In the genomic region with DNA sequence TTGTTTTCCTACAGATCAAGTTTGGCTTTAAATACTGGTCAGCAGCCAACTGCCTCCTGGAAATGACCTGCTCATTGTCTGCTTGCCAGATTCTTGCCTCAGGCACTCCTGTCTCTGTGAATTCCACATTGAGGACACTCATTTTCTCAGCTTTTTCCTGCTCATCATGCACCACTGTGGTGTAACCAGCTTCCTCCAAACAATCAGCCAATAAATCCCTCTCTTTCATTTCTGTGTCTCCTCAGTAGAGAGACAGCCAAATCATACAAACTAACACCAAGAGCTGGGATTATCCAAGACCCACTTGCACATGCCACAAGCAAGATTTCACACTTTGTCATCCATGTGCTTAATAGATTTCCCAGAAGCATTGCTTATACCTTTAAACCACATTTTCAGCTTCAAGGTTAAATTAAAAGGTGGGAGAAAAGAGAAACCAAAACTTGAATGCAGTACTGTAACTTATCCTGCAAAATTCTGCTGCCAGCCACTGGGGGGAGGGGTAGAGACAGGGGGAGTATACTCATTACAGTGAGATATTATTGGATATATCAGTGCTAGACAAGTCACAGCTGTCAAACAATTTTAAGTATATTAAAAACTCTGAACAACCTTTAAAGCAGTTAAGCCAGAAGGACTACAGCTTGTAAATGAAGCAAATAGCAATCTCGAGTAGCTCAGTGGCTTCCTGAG, we compare ENCODE assay signal across 8 cellular contexts.
A peak's percentile ranks its signal among the peaks of the same experiment; 100 is the strongest.
DNase-seq lines count a peak whose midpoint lies in the region; ATAC-seq and TF ChIP-seq lines count a peak whose summit lies in the region.

No MANE protein-coding gene starts in this region.

- peak overlapping the region; percentile 52 for H3K27ac ChIP-seq in hepatocyte
- peak overlapping the region; percentile 6 for H3K27ac ChIP-seq in smooth muscle cell (ENCODE audit: low read depth)

- DNase-seq in BE2C, result peak; percentile 82
- peak; percentile 73 for DNase-seq in NCI-H446 treated with DMSO at 0.1 percent for 48 hours (lab: John Stamatoyannopoulos, UW)
- peak; percentile 64 for DNase-seq in amniotic stem cell (lab: John Stamatoyannopoulos, UW)
- DNase-seq in hepatocyte (ENCODE audit: low spot score), result peak; percentile 58
- DNase-seq in smooth muscle cell (lab: John Stamatoyannopoulos, UW; ENCODE audit: unreplicated experiment), result no peak
- DNase-seq in putamen (ENCODE audit: low spot score), result no peak

- H3K4me3 ChIP-seq in BE2C (ENCODE audit: low read depth, low read length) (peak overlapping the region; percentile 33), hepatocyte (no peak overlapping the region), smooth muscle cell (no peak overlapping the region)

- TF ChIP-seq CTCF in BE2C (IDR thresholded peaks at IDR 0.05; ENCODE audit: low read depth, low read length), result peak; percentile 37
- peak; percentile 29 for TF ChIP-seq CTCF in hepatocyte (IDR thresholded peaks at IDR 0.05; ENCODE audit: poor library complexity)
- TF ChIP-seq CTCF in smooth muscle cell (IDR thresholded peaks at IDR 0.05; ENCODE audit: borderline replicate concordance, insufficient read depth, poor library complexity, severe bottlenecking), result no peak

- no peak overlapping the region for H2AFZ ChIP-seq in hepatocyte
- no peak overlapping the region for H2AFZ ChIP-seq in smooth muscle cell (ENCODE audit: low read depth)

- 45% methylated on average over 1 of the region's 1 CpG for WGBS in hepatocyte (ENCODE audit: low lambda C conversion rate, missing lambda C conversion rate)
- WGBS in smooth muscle cell (ENCODE audit: low lambda C conversion rate), result 15% methylated on average over 1 of the region's 1 CpG

- peaks cover 40% of the 10 kb centered on the region for H3K4me1 ChIP-seq in BE2C
- peaks cover 29% of the 10 kb centered on the region for H3K4me1 ChIP-seq in hepatocyte (ENCODE audit: insufficient read depth)
- H3K4me1 ChIP-seq in smooth muscle cell (ENCODE audit: low read depth), result peaks cover 14% of the 10 kb centered on the region

- H3K9ac ChIP-seq in smooth muscle cell (ENCODE audit: low read depth), result no peak overlapping the region

- H3K4me2 ChIP-seq in hepatocyte (peak overlapping the region; percentile 59), smooth muscle cell (no peak overlapping the region)

- H3K9me2 ChIP-seq in hepatocyte (replicated peaks; ENCODE audit: insufficient read depth), result no peaks in the 10 kb centered on the region

- H3K27me3 ChIP-seq in BE2C (no peaks in the 10 kb centered on the region), hepatocyte (no peaks in the 10 kb centered on the region), smooth muscle cell (ENCODE audit: low read depth) (no peaks in the 10 kb centered on the region)

- peaks cover 3% of the 10 kb centered on the region; the same call in 1 of the 2 replicates for H3K36me3 ChIP-seq in BE2C
- no peaks in the 10 kb centered on the region for H3K36me3 ChIP-seq in hepatocyte (replicated peaks; ENCODE audit: insufficient read depth, low read depth)
- H3K36me3 ChIP-seq in smooth muscle cell (ENCODE audit: low read depth), result no peaks in the 10 kb centered on the region

- H3K9me3 ChIP-seq in BE2C (no peaks in the 10 kb centered on the region; the same call in 1 of the 2 replicates), hepatocyte (ENCODE audit: low read depth) (no peaks in the 10 kb centered on the region), smooth muscle cell (replicated peaks; ENCODE audit: low read depth) (no peaks in the 10 kb centered on the region)

- H3K79me2 ChIP-seq in hepatocyte, result peaks cover 77% of the 10 kb centered on the region
- peaks cover 76% of the 10 kb centered on the region for H3K79me2 ChIP-seq in smooth muscle cell (ENCODE audit: low read depth)

- H3F3A ChIP-seq in smooth muscle cell (ENCODE audit: low read depth), result no peaks in the 10 kb centered on the region

- H4K20me1 ChIP-seq in hepatocyte (ENCODE audit: insufficient read depth, poor library complexity, severe bottlenecking), result peaks cover 13% of the 10 kb centered on the region
- H4K20me1 ChIP-seq in smooth muscle cell (ENCODE audit: low read depth), result peaks cover 97% of the 10 kb centered on the region

- ATAC-seq in GM19351 (IDR thresholded peaks at IDR 0.05; ENCODE audit: unreplicated experiment) (peak; percentile 54), HG03108 (IDR thresholded peaks at IDR 0.05; ENCODE audit: unreplicated experiment) (no peak)

Comparison
In these comparisons a context has a peak if more than half of its experiments do, and no peak if none do; other contexts are left out.
1. DNase-seq: peak in BE2C (single experiment), NCI-H446 treated with DMSO at 0.1 percent for 48 hours (single experiment), amniotic stem cell (single experiment) and hepatocyte (single experiment); none in smooth muscle cell (single experiment) and putamen (single experiment).